ENCODE assay signal across 36 cellular contexts in the genomic region with DNA sequence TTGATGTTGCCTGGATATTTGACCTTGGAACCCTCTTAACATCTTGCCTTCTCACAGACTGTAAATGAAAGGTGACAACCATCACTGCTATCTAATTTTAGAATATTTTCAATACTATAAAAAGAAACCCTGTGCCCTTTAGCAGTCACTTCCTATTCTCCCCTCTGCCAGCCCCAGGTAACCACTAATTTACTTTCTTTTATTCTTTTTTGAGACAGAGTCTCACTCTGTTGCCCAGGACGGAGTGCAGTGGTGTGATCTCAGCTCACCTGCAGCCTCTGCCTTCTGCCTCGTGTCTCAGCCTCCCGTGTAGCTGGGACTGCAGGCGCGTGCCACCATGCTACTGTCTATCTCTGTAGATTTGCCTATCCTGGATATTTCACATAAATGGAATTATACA.
"Had no signal": no experiment of that assay in that cellular context is flagged by ENCODE, and none has a peak within 500 bp of the region (broad histone marks: within the 10 kb centered on the region; RNA-seq: fewer than 3 reads in every experiment).

No MANE protein-coding gene starts in this region.

- H3K4me3 Mint-ChIP-seq: activated CD4-positive, alpha-beta memory T cell treated with anti-CD3 and anti-CD28 coated beads, Interleukin-2, amount 10 ng/mL, durations not matched to agents 7 days and 5 days; activated CD4-positive, alpha-beta T cell treated with anti-CD3 and anti-CD28 coated beads for 36 hours; activated CD4-positive, alpha-beta T cell treated with anti-CD3 and anti-CD28 coated beads, Interleukin-2, amount 10 ng/mL, durations not matched to agents 7 days and 5 days; activated CD8-positive, alpha-beta memory T cell treated with anti-CD3 and anti-CD28 coated beads, Interleukin-2, amount 10 ng/mL, durations not matched to agents 7 days and 5 days; activated CD8-positive, alpha-beta T cell treated with anti-CD3 and anti-CD28 coated beads, Interleukin-2, amount 10 ng/mL, durations not matched to agents 7 days and 5 days; activated naive CD4-positive, alpha-beta T cell treated with anti-CD3 and anti-CD28 coated beads, Interleukin-2, amount 10 ng/mL, durations not matched to agents 7 days and 5 days; activated naive CD4-positive, alpha-beta T cell treated with anti-CD3 and anti-CD28 coated beads, Interleukin-2, amount 50 U/mL, for 24 hours; activated naive CD8-positive, alpha-beta T cell; activated naive CD8-positive, alpha-beta T cell treated with anti-CD3 and anti-CD28 coated beads, Interleukin-2, amount 10 ng/mL, durations not matched to agents 7 days and 5 days; activated naive CD8-positive, alpha-beta T cell treated with anti-CD3 and anti-CD28 coated beads, Interleukin-2, amount 50 U/mL, for 24 hours; activated T-cell treated with anti-CD3 and anti-CD28 coated beads, Interleukin-2, amount 50 U/mL, for 24 hours; brain; T-helper 1 cell treated with Interleukin-12 subunit alpha and Interleukin-12 subunit beta and Interleukin-4 antibody, amounts not matched to agents 30 μg/mL and 1 μg/mL, for 36 hours; T-helper 2 cell treated with Interferon-gamma antibody and Interleukin-4, amounts not matched to agents 5 μg/mL and 100 μg/mL, for 36 hours; WTC11 had no signal

- H3K9me3 Mint-ChIP-seq: activated CD4-positive, alpha-beta memory T cell treated with anti-CD3 and anti-CD28 coated beads, Interleukin-2, amount 10 ng/mL, durations not matched to agents 7 days and 5 days; activated CD4-positive, alpha-beta T cell treated with anti-CD3 and anti-CD28 coated beads, Interleukin-2, amount 10 ng/mL, durations not matched to agents 7 days and 5 days; activated naive CD4-positive, alpha-beta T cell treated with anti-CD3 and anti-CD28 coated beads, Interleukin-2, amount 10 ng/mL, durations not matched to agents 7 days and 5 days; activated naive CD4-positive, alpha-beta T cell treated with anti-CD3 and anti-CD28 coated beads, Interleukin-2, amount 50 U/mL, for 24 hours; activated naive CD8-positive, alpha-beta T cell treated with anti-CD3 and anti-CD28 coated beads, Interleukin-2, amount 10 ng/mL, durations not matched to agents 7 days and 5 days; activated naive CD8-positive, alpha-beta T cell treated with anti-CD3 and anti-CD28 coated beads, Interleukin-2, amount 50 U/mL, for 24 hours; activated T-cell treated with anti-CD3 and anti-CD28 coated beads, Interleukin-2, amount 50 U/mL, for 24 hours; activated T-helper 2 cell treated with anti-CD3 and anti-CD28 coated beads, Interferon-gamma antibody, Interleukin-2, Interleukin-4, amounts not matched to agents 10 μg/mL and 5 μg/mL and 100 μg/mL, durations not matched to agents 14 hours and 24 hours and 36 hours; T-helper 1 cell treated with Interleukin-12 subunit alpha and Interleukin-12 subunit beta and Interleukin-4 antibody, amounts not matched to agents 30 μg/mL and 1 μg/mL, for 36 hours; T-helper 2 cell treated with Interferon-gamma antibody and Interleukin-4, amounts not matched to agents 5 μg/mL and 100 μg/mL, for 36 hours had no signal

- H3K4me1 Mint-ChIP-seq: activated CD4-positive, alpha-beta memory T cell treated with anti-CD3 and anti-CD28 coated beads, Interleukin-2, amount 10 ng/mL, durations not matched to agents 7 days and 5 days; activated CD4-positive, alpha-beta T cell treated with anti-CD3 and anti-CD28 coated beads for 36 hours; activated CD4-positive, alpha-beta T cell treated with anti-CD3 and anti-CD28 coated beads, Interleukin-2, amount 10 ng/mL, durations not matched to agents 7 days and 5 days; activated CD8-positive, alpha-beta memory T cell treated with anti-CD3 and anti-CD28 coated beads, Interleukin-2, amount 10 ng/mL, durations not matched to agents 7 days and 5 days; activated naive CD4-positive, alpha-beta T cell treated with anti-CD3 and anti-CD28 coated beads, Interleukin-2, amount 10 ng/mL, durations not matched to agents 7 days and 5 days; activated naive CD4-positive, alpha-beta T cell treated with anti-CD3 and anti-CD28 coated beads, Interleukin-2, amount 50 U/mL, for 24 hours; activated naive CD8-positive, alpha-beta T cell treated with anti-CD3 and anti-CD28 coated beads, Interleukin-2, amount 10 ng/mL, durations not matched to agents 7 days and 5 days; activated naive CD8-positive, alpha-beta T cell treated with anti-CD3 and anti-CD28 coated beads, Interleukin-2, amount 50 U/mL, for 24 hours had no signal

- H3K27ac Mint-ChIP-seq: activated CD4-positive, alpha-beta memory T cell treated with anti-CD3 and anti-CD28 coated beads, Interleukin-2, amount 10 ng/mL, durations not matched to agents 7 days and 5 days; activated CD4-positive, alpha-beta T cell treated with anti-CD3 and anti-CD28 coated beads for 36 hours; activated CD4-positive, alpha-beta T cell treated with anti-CD3 and anti-CD28 coated beads, Interleukin-2, amount 10 ng/mL, durations not matched to agents 7 days and 5 days; activated CD8-positive, alpha-beta memory T cell treated with anti-CD3 and anti-CD28 coated beads, Interleukin-2, amount 10 ng/mL, durations not matched to agents 7 days and 5 days; activated CD8-positive, alpha-beta T cell treated with anti-CD3 and anti-CD28 coated beads, Interleukin-2, amount 10 ng/mL, durations not matched to agents 7 days and 5 days; activated naive CD4-positive, alpha-beta T cell treated with anti-CD3 and anti-CD28 coated beads, Interleukin-2, amount 10 ng/mL, durations not matched to agents 7 days and 5 days; activated naive CD4-positive, alpha-beta T cell treated with anti-CD3 and anti-CD28 coated beads, Interleukin-2, amount 50 U/mL, for 24 hours; activated naive CD8-positive, alpha-beta T cell; activated naive CD8-positive, alpha-beta T cell treated with anti-CD3 and anti-CD28 coated beads, Interleukin-2, amount 10 ng/mL, durations not matched to agents 7 days and 5 days; activated naive CD8-positive, alpha-beta T cell treated with anti-CD3 and anti-CD28 coated beads, Interleukin-2, amount 50 U/mL, for 24 hours; activated T-cell treated with anti-CD3 and anti-CD28 coated beads, Interleukin-2, amount 50 U/mL, for 24 hours; activated T-helper 2 cell treated with anti-CD3 and anti-CD28 coated beads, Interferon-gamma antibody, Interleukin-2, Interleukin-4, amounts not matched to agents 10 μg/mL and 5 μg/mL and 100 μg/mL, durations not matched to agents 14 hours and 24 hours and 36 hours; T-helper 1 cell treated with Interleukin-12 subunit alpha and Interleukin-12 subunit beta and Interleukin-4 antibody, amounts not matched to agents 30 μg/mL and 1 μg/mL, for 36 hours; T-helper 2 cell treated with Interferon-gamma antibody and Interleukin-4, amounts not matched to agents 5 μg/mL and 100 μg/mL, for 36 hours; WTC11 had no signal

- DNase-seq: activated CD4-positive, alpha-beta memory T cell treated with anti-CD3 and anti-CD28 coated beads, Interleukin-2, amount 10 ng/mL, durations not matched to agents 7 days and 5 days; activated CD4-positive, alpha-beta T cell treated with anti-CD3 and anti-CD28 coated beads for 1 hour; activated CD4-positive, alpha-beta T cell treated with anti-CD3 and anti-CD28 coated beads for 36 hours; activated CD4-positive, alpha-beta T cell treated with anti-CD3 and anti-CD28 coated beads for 48 hours; activated CD4-positive, alpha-beta T cell treated with anti-CD3 and anti-CD28 coated beads, Interleukin-2, amount 10 ng/mL, durations not matched to agents 7 days and 5 days; activated CD4-positive, alpha-beta T cell treated with anti-CD3 and anti-CD28 coated beads, Interleukin-2, amount 50 U/mL, for 48 hours; activated CD4-positive, CD25-positive, alpha-beta regulatory T cell; activated CD8-positive, alpha-beta memory T cell treated with anti-CD3 and anti-CD28 coated beads for 24 hours; activated CD8-positive, alpha-beta memory T cell treated with anti-CD3 and anti-CD28 coated beads, Interleukin-2, amount 10 ng/mL, durations not matched to agents 7 days and 5 days; activated CD8-positive, alpha-beta memory T cell treated with anti-CD3 and anti-CD28 coated beads, Interleukin-2, amount 50 U/mL, for 48 hours; activated CD8-positive, alpha-beta T cell treated with anti-CD3 and anti-CD28 coated beads, Interleukin-2, amount 10 ng/mL, durations not matched to agents 7 days and 5 days; activated effector memory CD4-positive, alpha-beta T cell treated with Interleukin-2 at 50 U/mL for 16 hours; activated gamma-delta T cell; activated naive CD4-positive, alpha-beta T cell treated with anti-CD3 and anti-CD28 coated beads, Interleukin-2, amount 10 ng/mL, durations not matched to agents 7 days and 5 days; activated naive CD4-positive, alpha-beta T cell treated with Interleukin-2 at 50 U/mL for 16 hours; activated naive CD8-positive, alpha-beta T cell treated with anti-CD3 and anti-CD28 coated beads, Interleukin-2, amount 10 ng/mL, durations not matched to agents 7 days and 5 days; activated naive CD8-positive, alpha-beta T cell treated with anti-CD3 and anti-CD28 coated beads, Interleukin-2, amount 50 U/mL, for 24 hours; activated T-cell treated with anti-CD3 and anti-CD28 coated beads, Interleukin-2, amount 50 U/mL, for 24 hours; activated T-cell treated with anti-CD3 and anti-CD28 coated beads, Interleukin-2, amount 50 U/mL, for 48 hours; amygdala; anterior cingulate cortex; central memory CD4-positive, alpha-beta T cell; T-helper 2 cell; T-helper 9 cell; WERI-Rb-1 had no signal

- FAIRE-seq: TTC549 had no signal

- H3K9me3 ChIP-seq: ascending aorta, breast epithelium had no signal

- H3K27ac ChIP-seq: ascending aorta, breast epithelium, WERI-Rb-1 had no signal

- H3K36me3 Mint-ChIP-seq: activated CD8-positive, alpha-beta memory T cell treated with anti-CD3 and anti-CD28 coated beads, Interleukin-2, amount 10 ng/mL, durations not matched to agents 7 days and 5 days; activated naive CD4-positive, alpha-beta T cell treated with anti-CD3 and anti-CD28 coated beads, Interleukin-2, amount 10 ng/mL, durations not matched to agents 7 days and 5 days; activated naive CD4-positive, alpha-beta T cell treated with anti-CD3 and anti-CD28 coated beads, Interleukin-2, amount 50 U/mL, for 24 hours; activated naive CD8-positive, alpha-beta T cell; activated naive CD8-positive, alpha-beta T cell treated with anti-CD3 and anti-CD28 coated beads, Interleukin-2, amount 10 ng/mL, durations not matched to agents 7 days and 5 days; brain; WTC11 had no signal

- H3K4me3 ChIP-seq: ascending aorta, breast epithelium had no signal

- H3K36me3 ChIP-seq: ascending aorta, breast epithelium had no signal

- H3K27me3 ChIP-seq: ascending aorta had no signal

- H3K4me1 ChIP-seq: ascending aorta, breast epithelium had no signal

- ATAC-seq: activated CD4-positive, alpha-beta T cell treated with anti-CD3 and anti-CD28 coated beads for 36 hours; activated CD4-positive, CD25-positive, alpha-beta regulatory T cell treated with anti-CD3 and anti-CD28 coated beads, Interleukin-2, amount 50 U/mL, for 24 hours; activated CD8-positive, alpha-beta memory T cell treated with anti-CD3 and anti-CD28 coated beads, Interleukin-2, amount 10 ng/mL, durations not matched to agents 7 days and 5 days; activated CD8-positive, alpha-beta T cell treated with anti-CD3 and anti-CD28 coated beads, Interleukin-2, amount 10 ng/mL, durations not matched to agents 7 days and 5 days; activated naive CD8-positive, alpha-beta T cell treated with anti-CD3 and anti-CD28 coated beads, Interleukin-2, amount 50 U/mL, for 24 hours; WTC11 had no signal
